Comparison of ENCODE assay signal across 17 cellular contexts in genomic region chr18:21550510-21550970, GRCh38. TPM values are rescaled to one million over a fixed set of nuclear protein-coding genes. Genes with fewer than 3 reads are reported as not detected.
DNase-seq lines count a peak whose midpoint lies in the region; FAIRE-seq and TF ChIP-seq lines count a peak whose summit lies in the region.
"Had no signal": no experiment of that assay in that cellular context is flagged by ENCODE, and none has a peak within 500 bp of the region (broad histone marks: within the 10 kb centered on the region; RNA-seq: fewer than 3 reads in every experiment).

No MANE protein-coding gene starts in this region.

- H3K4ac ChIP-seq in mesenchymal stem cell (ENCODE audit: low read depth in 1 of 2, low read length in 2 of 2) = no peak overlapping the region

- no peak for FAIRE-seq in small intestine (lab: Jason Lieb, UNC)
- FAIRE-seq: D721Med, GM12892, GM19239 had no signal

- H3K9me3 ChIP-seq in liver (ENCODE audit: control insufficient read depth in 4 of 4, low read length in 3 of 4) = no peaks in the 10 kb centered on the region
- H3K9me3 ChIP-seq in small intestine (ENCODE audit: control insufficient read depth, low read depth) = no peaks in the 10 kb centered on the region
- no peaks in the 10 kb centered on the region for H3K9me3 ChIP-seq in neural progenitor cell (ENCODE audit: low read depth)
- H3K9me3 ChIP-seq in mesenchymal stem cell (ENCODE audit: control insufficient read depth, low read length) = no peaks in the 10 kb centered on the region

- H2BK120ac ChIP-seq in mesenchymal stem cell (ENCODE audit: low read depth, low read length) = no peak overlapping the region

- peaks cover 1% of the 10 kb centered on the region for H3K27me3 Mint-ChIP-seq in endothelial cell (ENCODE audit: unreplicated experiment)
- H3K27me3 Mint-ChIP-seq in neural progenitor cell (ENCODE audit: insufficient read depth, low read depth) = peaks cover 3% of the 10 kb centered on the region
- H3K27me3 Mint-ChIP-seq: CD4-positive, alpha-beta T cell had no signal

- H2AFZ ChIP-seq in neural progenitor cell (replicated peaks) (no peak overlapping the region), mesenchymal stem cell (ENCODE audit: low read depth, low read length) (no peak overlapping the region)

- peaks cover 18% of the 10 kb centered on the region for H3K36me3 Mint-ChIP-seq in endothelial cell (ENCODE audit: low read depth, unreplicated experiment)
- H3K36me3 Mint-ChIP-seq in neural progenitor cell = peaks cover 24% of the 10 kb centered on the region

- H3K4me1 ChIP-seq in liver (ENCODE audit: control insufficient read depth in 4 of 4, insufficient read depth in 4 of 4, low read length in 3 of 4) (peaks cover 0 to 26% (median 3%) of the 10 kb centered on the region in 4 donors), small intestine (ENCODE audit: control insufficient read depth in 2 of 2, insufficient read depth in 1 of 2, low read depth in 1 of 2, low read length in 1 of 2) (no peaks in the 10 kb centered on the region), neural progenitor cell (no peaks in the 10 kb centered on the region), mesenchymal stem cell (ENCODE audit: control insufficient read depth, insufficient read depth, low read depth, low read length) (peaks cover 2% of the 10 kb centered on the region)

- peak; percentile 4 to 12 for TF ChIP-seq RAD21 in liver (IDR thresholded peaks at IDR 0.05)

- peaks cover 8% of the 10 kb centered on the region for H4K20me1 ChIP-seq in neural progenitor cell (ENCODE audit: low read depth)

- H3K27ac Mint-ChIP-seq in endothelial cell (ENCODE audit: unreplicated experiment) (peak overlapping the region; percentile 39), neural progenitor cell (no peak overlapping the region)
- H3K27ac Mint-ChIP-seq: CD4-positive, alpha-beta T cell had no signal

- no peaks in the 10 kb centered on the region for H3F3A ChIP-seq in neural progenitor cell (ENCODE audit: low read depth)

- no peak overlapping the region for H3K14ac ChIP-seq in mesenchymal stem cell (ENCODE audit: low read length in 2 of 2)

- H3K4me1 Mint-ChIP-seq in endothelial cell (ENCODE audit: unreplicated experiment) (no peaks in the 10 kb centered on the region), neural progenitor cell (no peaks in the 10 kb centered on the region)

- WGBS in liver = 33% methylated on average over 11 of the region's 11 CpGs
- 64 to 79% (median 79%) methylated on average over 10 to 11 of the region's 11 CpGs for WGBS in small intestine, 3 donors
- WGBS in mesenchymal stem cell = 98% methylated on average over 10 of the region's 11 CpGs
- 90 to 95% methylated on average over 11 of the region's 11 CpGs for WGBS in lower leg skin, 2 donors

- no peak overlapping the region for H3K18ac ChIP-seq in mesenchymal stem cell (ENCODE audit: low read depth in 1 of 2, low read length in 2 of 2)

- no peak overlapping the region for H4K8ac ChIP-seq in mesenchymal stem cell (ENCODE audit: low read length)

- H3K4me3 Mint-ChIP-seq in endothelial cell (ENCODE audit: unreplicated experiment) (no peak overlapping the region), neural progenitor cell (no peak overlapping the region)
- H3K4me3 Mint-ChIP-seq: CD4-positive, alpha-beta T cell; H9 had no signal

- peaks cover 18% of the 10 kb centered on the region for H3K79me1 ChIP-seq in mesenchymal stem cell (replicated peaks; ENCODE audit: low read length, poor library complexity, severe bottlenecking)

- no peak overlapping the region for H3K4me2 ChIP-seq in neural progenitor cell
- H3K4me2 ChIP-seq in mesenchymal stem cell (ENCODE audit: low read length, poor library complexity, severe bottlenecking) = no peak overlapping the region
- H3K4me2 ChIP-seq: BLaER1 treated with 17β-estradiol and CSF1 and Interleukin-3, amounts not matched to agents 10 nM and 100 nM had no signal

- H3K79me2 ChIP-seq in neural progenitor cell (ENCODE audit: low read depth) = no peaks in the 10 kb centered on the region

- H3K9ac ChIP-seq in liver (ENCODE audit: low read depth in 1 of 2, low read length in 2 of 2) (no peak overlapping the region), neural progenitor cell (no peak overlapping the region), mesenchymal stem cell (ENCODE audit: low read length) (no peak overlapping the region)
- H3K9ac ChIP-seq: BLaER1 treated with 17β-estradiol and CSF1 and Interleukin-3, amounts not matched to agents 10 nM and 100 nM had no signal

- no peak overlapping the region for H2BK5ac ChIP-seq in mesenchymal stem cell (ENCODE audit: low read depth, low read length, poor library complexity, severe bottlenecking)

- H2BK15ac ChIP-seq in mesenchymal stem cell (ENCODE audit: low read depth, poor library complexity, severe bottlenecking) = no peak overlapping the region

- intact Hi-C loops in lower leg skin (cut with DNase I; ENCODE audit: low total_unique reads) = no loop called here

- H3K4me3 ChIP-seq in liver (ENCODE audit: low read depth in 1 of 3, low read length in 3 of 3) (no peak overlapping the region), small intestine (ENCODE audit: low read depth in 1 of 2, low read length in 2 of 2) (no peak overlapping the region), neural progenitor cell (no peak overlapping the region), mesenchymal stem cell (ENCODE audit: insufficient read depth in 1 of 2, low read depth in 1 of 2, low read length in 2 of 2) (no peak overlapping the region), lower leg skin (ENCODE audit: low read depth, poor library complexity, severe bottlenecking) (no peak overlapping the region)
- H3K4me3 ChIP-seq: BLaER1 treated with 17β-estradiol and CSF1 and Interleukin-3, amounts not matched to agents 10 nM and 100 nM had no signal

- no peaks in the 10 kb centered on the region for H3K9me3 Mint-ChIP-seq in endothelial cell (ENCODE audit: unreplicated experiment)
- no peaks in the 10 kb centered on the region for H3K9me3 Mint-ChIP-seq in neural progenitor cell
- H3K9me3 Mint-ChIP-seq: CD4-positive, alpha-beta T cell; H9 had no signal

- no peak overlapping the region for H4K91ac ChIP-seq in mesenchymal stem cell (ENCODE audit: low read length)

- H2BK12ac ChIP-seq in mesenchymal stem cell (ENCODE audit: low read length in 2 of 2) = no peak overlapping the region

- H3K27ac ChIP-seq in liver (ENCODE audit: low read depth in 1 of 2, low read length in 2 of 2) (peak overlapping the region; percentile 60 to 64), small intestine (ENCODE audit: low read depth in 1 of 2, low read length in 1 of 2) (no peak overlapping the region), neural progenitor cell (no peak overlapping the region), mesenchymal stem cell (ENCODE audit: low read length, poor library complexity, severe bottlenecking) (no peak overlapping the region)
- H3K27ac ChIP-seq: BLaER1 treated with 17β-estradiol and CSF1 and Interleukin-3, amounts not matched to agents 10 nM and 100 nM had no signal

- H3K36me3 ChIP-seq in liver (ENCODE audit: control insufficient read depth in 4 of 4, insufficient read depth in 3 of 4, low read depth in 1 of 4, low read length in 3 of 4) (peaks cover 0 to 4% (median 0%) of the 10 kb centered on the region in 4 donors), small intestine (ENCODE audit: control insufficient read depth in 2 of 2, insufficient read depth in 2 of 2, low read length in 2 of 2) (peaks cover 0 to 2% of the 10 kb centered on the region in 2 donors), neural progenitor cell (no peaks in the 10 kb centered on the region), mesenchymal stem cell (ENCODE audit: control insufficient read depth in 1 of 2, insufficient read depth in 2 of 2, low read depth in 1 of 2, low read length in 2 of 2) (peaks cover 27 to 48% of the 10 kb centered on the region in 2 experiments)

- peak; percentile 17 for DNase-seq in HuH-7 (ENCODE audit: low spot score)
- DNase-seq in endothelial cell (ENCODE audit: low spot score) = no peak
- peak; percentile 38 for DNase-seq in small intestine
- DNase-seq in neural progenitor cell (ENCODE audit: low spot score) = no peak
- no peak for DNase-seq in mesenchymal stem cell
- DNase-seq in lower leg skin (ENCODE audit: low spot score in 2 of 2) = no peak
- DNase-seq: 8988T; CD4-positive, alpha-beta T cell; DND-41; GDM1; GOT3; H9 had no signal

- TF ChIP-seq POLR2A in lower leg skin (IDR thresholded peaks at IDR 0.05) = no peak

- no peak for TF ChIP-seq CTCF in endothelial cell (IDR thresholded peaks at IDR 0.05; ENCODE audit: unreplicated experiment)
- no peak for TF ChIP-seq CTCF in liver (IDR thresholded peaks at IDR 0.05; ENCODE audit: low read depth, low read length, missing input control)
- TF ChIP-seq CTCF in neural progenitor cell (IDR thresholded peaks at IDR 0.05) = no peak
- TF ChIP-seq CTCF in lower leg skin (IDR thresholded peaks at IDR 0.05) = no peak

- H3K27me3 ChIP-seq in liver (ENCODE audit: control insufficient read depth in 4 of 4, insufficient read depth in 4 of 4, low read length in 3 of 4) = no peaks in the 10 kb centered on the region
- no peaks in the 10 kb centered on the region for H3K27me3 ChIP-seq in small intestine (ENCODE audit: control insufficient read depth in 2 of 2, insufficient read depth in 2 of 2, low read length in 2 of 2)
- no peaks in the 10 kb centered on the region for H3K27me3 ChIP-seq in neural progenitor cell
- H3K27me3 ChIP-seq in mesenchymal stem cell (ENCODE audit: control insufficient read depth in 1 of 2, insufficient read depth in 1 of 2, low read length in 2 of 2) = no peaks in the 10 kb centered on the region
- H3K27me3 ChIP-seq: BLaER1 treated with 17β-estradiol and CSF1 and Interleukin-3, amounts not matched to agents 10 nM and 100 nM had no signal

- H2AK5ac ChIP-seq in mesenchymal stem cell (ENCODE audit: low read length, severe bottlenecking) = no peak overlapping the region

- no peak overlapping the region for H3K23ac ChIP-seq in mesenchymal stem cell (ENCODE audit: low read length in 2 of 2)

RNA-seq across cellular contexts. Expression of gene ESCO1, which starts 50.0 kb away (rescaled TPM):
- total RNA-seq in endothelial cell (ENCODE audit: unreplicated experiment) (19.3 TPM), liver (10 to 100 TPM in 1 of 2 donors, 1 to 10 TPM in 1; 9.6 to 10.3 TPM), neural progenitor cell (ENCODE audit: low replicate concordance) (27.4 and 48.8 TPM in 2 replicates), lower leg skin (10 to 100 TPM; 11.8 to 18.5 (median 17.1) TPM)
- polyA plus RNA-seq in liver (1 to 10 TPM; 3.7 to 5.6 TPM), small intestine (10 to 100 TPM in 2 of 3 donors, 1 to 10 TPM in 1; 9.4 to 14.3 (median 11.9) TPM)
- polyA plus RNA-seq in mesenchymal stem cell (2013, experiment 1 of 2) = 10.5 TPM
- polyA plus RNA-seq in mesenchymal stem cell (2013, experiment 2 of 2) = 11.2 TPM

Comparison
In these comparisons a context has a peak if more than half of its experiments do, and no peak if none do; other contexts are left out.
1. DNase-seq: peak in HuH-7 (single experiment) and small intestine (single experiment); none in endothelial cell (single experiment), neural progenitor cell (single experiment), mesenchymal stem cell (single experiment) and lower leg skin (0 of 2).
2. H3K27ac ChIP-seq: peak in liver (2 of 2); none in small intestine (0 of 2), neural progenitor cell (single experiment) and mesenchymal stem cell (single experiment).